Comparison of ENCODE assay signal across 8 cellular contexts in genomic region chr4:128061566-128062536, GRCh38. TPM values are rescaled to one million over a fixed set of nuclear protein-coding genes. Genes with fewer than 3 reads are reported as not detected.
A peak's percentile ranks its signal among the peaks of the same experiment; 100 is the strongest.
DNase-seq lines count a peak whose midpoint lies in the region; ATAC-seq lines count a peak whose summit lies in the region.

No MANE protein-coding gene starts in this region.

- no peaks in the 10 kb centered on the region for H3K27me3 Mint-ChIP-seq in CD8-positive, alpha-beta memory T cell

- H3K9ac ChIP-seq in muscle layer of colon (ENCODE audit: low read length) = peak overlapping the region; percentile 49

- ATAC-seq in GM19455 (IDR thresholded peaks at IDR 0.05; ENCODE audit: unreplicated experiment) (peak; percentile 42), HG03558 (IDR thresholded peaks at IDR 0.05; ENCODE audit: extremely low read depth, unreplicated experiment) (peak; percentile 12)

- H3K4me3 Mint-ChIP-seq in CD8-positive, alpha-beta memory T cell = peak overlapping the region; percentile 75 to 90 (median 85)

- H3K27me3 ChIP-seq in CD8-positive, alpha-beta memory T cell (ENCODE audit: insufficient read depth, low read length, poor library complexity, severe bottlenecking) = no peaks in the 10 kb centered on the region
- H3K27me3 ChIP-seq in esophagus (ENCODE audit: control insufficient read depth in 1 of 2, insufficient read depth in 2 of 2, low read length in 2 of 2) (no peaks in the 10 kb centered on the region), muscle layer of colon (ENCODE audit: control insufficient read depth in 1 of 2, insufficient read depth in 2 of 2, low read length in 2 of 2) (no peaks in the 10 kb centered on the region)

- peaks cover 0 to 1% (median 0%) of the 10 kb centered on the region in 3 donors for H3K36me3 Mint-ChIP-seq in CD8-positive, alpha-beta memory T cell

- H3K27ac Mint-ChIP-seq in CD8-positive, alpha-beta memory T cell = peak overlapping the region; percentile 58 to 88 (median 84)

- CTCF ChIA-PET in CD8-positive, alpha-beta memory T cell (lab: Charles Lee) = interaction anchor here (1.2 to 3.7 kb wide), 3 partner anchors 40 to 751 kb away, joined by 3 to 11 read pairs (median 4); partner anchors contain the start of genes ABHD18 and MFSD8

- H3K9me3 ChIP-seq in CD8-positive, alpha-beta memory T cell (ENCODE audit: low read length) = no peaks in the 10 kb centered on the region
- H3K9me3 ChIP-seq in esophagus (ENCODE audit: control insufficient read depth in 2 of 2, insufficient read depth in 1 of 2, low read depth in 1 of 2, low read length in 1 of 2) (no peaks in the 10 kb centered on the region), muscle layer of colon (ENCODE audit: low read length) (no peaks in the 10 kb centered on the region)

- H3K4me3 ChIP-seq in CD8-positive, alpha-beta memory T cell (ENCODE audit: low read length) = peak overlapping the region; percentile 65
- peak overlapping the region; percentile 75 to 89 for H3K4me3 ChIP-seq in esophagus (ENCODE audit: low read depth in 1 of 2, low read length in 2 of 2)
- H3K4me3 ChIP-seq in muscle layer of colon (ENCODE audit: low read depth in 1 of 2, low read length in 2 of 2) = peak overlapping the region; percentile 79 to 89

- WGBS in esophagus, 2 donors = 0% methylated on average over 88 to 101 of the region's 101 CpGs

- POLR2A ChIA-PET in CD8-positive, alpha-beta memory T cell (lab: Charles Lee) = interaction anchor here (0.5 to 2.2 kb wide), 7 partner anchors 97 to 1031 kb away, joined by 3 to 56 read pairs (median 5); partner anchors contain the start of genes ABHD18, JADE1, MFSD8 and PGRMC2

- peak; percentile 41 to 75 (median 57) for DNase-seq in CD8-positive, alpha-beta memory T cell
- peak; percentile 21 for DNase-seq in NOMO-1 treated with DMSO at 0.1 percent for 48 hours (lab: John Stamatoyannopoulos, UW; ENCODE audit: unreplicated experiment)
- DNase-seq in activated T-cell treated with anti-CD3 and anti-CD28 coated beads, Interleukin-2, amount 50 U/mL, for 1 hour = peak; percentile 69
- peak; percentile 70 for DNase-seq in stimulated activated CD8-positive, alpha-beta memory T cell treated with anti-CD3 and anti-CD28 coated beads, Interleukin-4, amount 100 ng/mL, for 48 hours

- no peaks in the 10 kb centered on the region for H3K36me3 ChIP-seq in CD8-positive, alpha-beta memory T cell (ENCODE audit: insufficient read depth, low read length)
- H3K36me3 ChIP-seq in esophagus (ENCODE audit: control insufficient read depth in 2 of 2, insufficient read depth in 2 of 2, low read length in 1 of 2) (no peaks in the 10 kb centered on the region), muscle layer of colon (ENCODE audit: insufficient read depth, low read length) (no peaks in the 10 kb centered on the region)

- peaks cover 7% of the 10 kb centered on the region for H3K4me1 ChIP-seq in CD8-positive, alpha-beta memory T cell (ENCODE audit: insufficient read depth, low read length)
- H3K4me1 ChIP-seq in esophagus (ENCODE audit: control insufficient read depth in 2 of 2, insufficient read depth in 2 of 2, low read length in 1 of 2) (peaks cover 0 to 3% of the 10 kb centered on the region in 2 donors), muscle layer of colon (ENCODE audit: insufficient read depth, low read length) (peaks cover 4% of the 10 kb centered on the region)

- peaks cover 15 to 22% (median 17%) of the 10 kb centered on the region in 3 donors for H3K4me1 Mint-ChIP-seq in CD8-positive, alpha-beta memory T cell

- peak overlapping the region; percentile 94 for H3K27ac ChIP-seq in CD8-positive, alpha-beta memory T cell (ENCODE audit: low read depth, low read length)
- H3K27ac ChIP-seq in esophagus (ENCODE audit: low read depth in 2 of 2, low read length in 1 of 2) = peak overlapping the region; percentile 98 to 99
- H3K27ac ChIP-seq in muscle layer of colon (ENCODE audit: low read depth, low read length) = peak overlapping the region; percentile 92

- H3K9me3 Mint-ChIP-seq in CD8-positive, alpha-beta memory T cell = no peaks in the 10 kb centered on the region

RNA-seq across cellular contexts. Expression of gene LARP1B, which starts 0.7 kb away (rescaled TPM):
- total RNA-seq in CD8-positive, alpha-beta memory T cell = 10 to 100 TPM; 20.3 to 22.0 TPM
- polyA plus RNA-seq in CD8-positive, alpha-beta memory T cell = 6.8 TPM
- polyA plus RNA-seq in esophagus = 10 to 100 TPM in 1 of 2 donors, 1 to 10 TPM in 1; 9.7 to 11.0 TPM

Comparison
In these comparisons a context has a peak if more than half of its experiments do, and no peak if none do; other contexts are left out.
1. Peak in every context shown above with its lines: DNase-seq, ATAC-seq, H3K4me3 ChIP-seq and H3K27ac ChIP-seq.